Comparison of ENCODE assay signal across 15 cellular contexts in genomic region chr2:17713291-17713690, GRCh38.
"Had no signal": no experiment of that assay in that cellular context is flagged by ENCODE, and none has a peak within 500 bp of the region (broad histone marks: within the 10 kb centered on the region; RNA-seq: fewer than 3 reads in every experiment).

No MANE protein-coding gene starts in this region.

- H2AFZ ChIP-seq: hepatocyte had no signal

- H3K4me2 ChIP-seq: hepatocyte, smooth muscle cell had no signal

- H3K27ac ChIP-seq: hepatocyte, right lobe of liver, stomach, thyroid gland, WERI-Rb-1 had no signal

- H3K4me3 Mint-ChIP-seq: activated CD8-positive, alpha-beta memory T cell treated with anti-CD3 and anti-CD28 coated beads, Interleukin-2, amount 10 ng/mL, durations not matched to agents 7 days and 5 days; naive B cell; neural crest cell had no signal

- H3K27me3 ChIP-seq: hepatocyte, right lobe of liver, stomach, thyroid gland had no signal

- H3K9me3 Mint-ChIP-seq: naive B cell, neural crest cell had no signal

- H3K79me2 ChIP-seq: hepatocyte had no signal

- H3K4me1 ChIP-seq: right lobe of liver, stomach, thyroid gland had no signal

- ATAC-seq: activated CD8-positive, alpha-beta memory T cell treated with anti-CD3 and anti-CD28 coated beads, Interleukin-2, amount 10 ng/mL, durations not matched to agents 7 days and 5 days; right lobe of liver had no signal

- H3K27me3 Mint-ChIP-seq: activated CD8-positive, alpha-beta memory T cell treated with anti-CD3 and anti-CD28 coated beads, Interleukin-2, amount 10 ng/mL, durations not matched to agents 7 days and 5 days; naive B cell had no signal

- DNase-seq: activated CD4-positive, alpha-beta T cell treated with anti-CD3 and anti-CD28 coated beads for 1 hour; activated CD4-positive, alpha-beta T cell treated with anti-CD3 and anti-CD28 coated beads, Interleukin-2, amount 50 U/mL, for 48 hours; activated CD8-positive, alpha-beta memory T cell treated with anti-CD3 and anti-CD28 coated beads, Interleukin-2, amount 10 ng/mL, durations not matched to agents 7 days and 5 days; aorta; naive B cell; right lobe of liver; stimulated activated CD4-positive, alpha-beta T cell treated with anti-CD3 and anti-CD28 coated beads, Interleukin-4, amount 100 ng/mL, for 1 hour; stomach; T-helper 2 cell; thyroid gland; WERI-Rb-1 had no signal

- H3K4me1 Mint-ChIP-seq: activated CD8-positive, alpha-beta memory T cell treated with anti-CD3 and anti-CD28 coated beads, Interleukin-2, amount 10 ng/mL, durations not matched to agents 7 days and 5 days; naive B cell had no signal

- H3K4me3 ChIP-seq: hepatocyte, right lobe of liver, smooth muscle cell, stomach, thyroid gland had no signal

- FAIRE-seq: islet of Langerhans had no signal
